In the genomic region with DNA sequence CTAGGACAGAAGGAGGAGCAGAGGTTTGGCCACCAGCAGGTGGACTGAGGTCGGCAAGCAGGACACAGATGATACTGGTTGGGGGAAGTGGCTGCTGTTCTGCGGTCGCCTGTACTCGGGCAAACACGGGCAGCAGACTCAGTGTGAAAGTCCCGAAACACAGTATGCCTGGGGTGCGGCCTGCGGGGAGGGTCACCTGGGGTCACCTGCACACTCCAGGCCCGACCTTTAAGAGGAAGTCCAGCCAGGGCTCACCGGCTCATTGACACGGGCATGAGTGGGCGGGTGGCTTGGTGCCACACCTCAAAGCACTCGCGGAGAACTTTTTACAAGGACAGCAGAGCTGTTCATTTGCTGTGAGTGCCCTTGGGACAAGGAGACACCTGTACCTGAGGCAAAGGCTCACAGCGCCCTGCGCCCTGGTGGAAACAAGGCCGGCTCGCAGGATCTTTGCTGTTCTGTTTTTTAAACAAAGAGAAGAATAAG, we compare ENCODE assay signal across 18 cellular contexts.
DNase-seq lines count a peak whose midpoint lies in the region; ATAC-seq, FAIRE-seq and TF ChIP-seq lines count a peak whose summit lies in the region.
"Had no signal": no experiment of that assay in that cellular context is flagged by ENCODE, and none has a peak within 500 bp of the region (broad histone marks: within the 10 kb centered on the region; RNA-seq: fewer than 3 reads in every experiment).

No MANE protein-coding gene starts in this region.

- WGBS in endodermal cell (ENCODE audit: insufficient coverage in 1 of 2, insufficient read length in 1 of 2), 2 experiments: 74 to 82% methylated on average over 18 of the region's 18 CpGs

- no peaks in the 10 kb centered on the region for H3K27me3 Mint-ChIP-seq in endodermal cell (ENCODE audit: insufficient read depth)
- no peaks in the 10 kb centered on the region for H3K27me3 Mint-ChIP-seq in osteocyte (ENCODE audit: unreplicated experiment)
- H3K27me3 Mint-ChIP-seq in activated T-helper 17 cell treated with anti-CD3 and anti-CD28 coated beads, Interleukin-2, amount 50 U/mL, for 72 hours: no peaks in the 10 kb centered on the region

- no peak for TF ChIP-seq EP300 in Ishikawa (IDR thresholded peaks at IDR 0.05; ENCODE audit: borderline replicate concordance)

- DNase-seq in GM12891 (ENCODE audit: insufficient read length, low spot score) (no peak), endodermal cell (peak; percentile 51), osteocyte (ENCODE audit: extremely low spot score, unreplicated experiment) (peak; percentile 78), NCI-H1105 (lab: John Stamatoyannopoulos, UW) (no peak), UCSD-AML1 (lab: John Stamatoyannopoulos, UW; ENCODE audit: unreplicated experiment) (no peak)
- DNase-seq: effector CD4-positive, alpha-beta T cell; glutamatergic neuron; mesenchymal stem cell; NCI-H1694 treated with DMSO at 0.1 percent for 48 hours; OCI-M1; T-helper 9 cell had no signal

- ATAC-seq in activated T-helper 17 cell treated with anti-CD3 and anti-CD28 coated beads, Interleukin-2, amount 50 U/mL, for 72 hours (replicated peaks): no peak
- no peak for ATAC-seq in HG02981 (IDR thresholded peaks at IDR 0.05; ENCODE audit: unreplicated experiment)
- ATAC-seq: sciatic nerve had no signal

- no peak overlapping the region for H3K27ac ChIP-seq in endodermal cell (ENCODE audit: low read depth, low read length)
- H3K27ac ChIP-seq: C4-2B had no signal

- H3K27me3 ChIP-seq in endodermal cell (ENCODE audit: control insufficient read depth, insufficient read depth, low read length, poor library complexity, severe bottlenecking): no peaks in the 10 kb centered on the region

- H3K4me3 Mint-ChIP-seq in endodermal cell (no peak overlapping the region), osteocyte (ENCODE audit: unreplicated experiment) (no peak overlapping the region)
- no peak overlapping the region for H3K4me3 Mint-ChIP-seq in activated T-helper 17 cell treated with anti-CD3 and anti-CD28 coated beads, Interleukin-2, amount 50 U/mL, for 72 hours
- H3K4me3 Mint-ChIP-seq: type B pancreatic cell had no signal

- no peaks in the 10 kb centered on the region for H3K4me1 Mint-ChIP-seq in endodermal cell
- peaks cover 25% of the 10 kb centered on the region for H3K4me1 Mint-ChIP-seq in osteocyte (ENCODE audit: unreplicated experiment)
- no peaks in the 10 kb centered on the region for H3K4me1 Mint-ChIP-seq in activated T-helper 17 cell treated with anti-CD3 and anti-CD28 coated beads, Interleukin-2, amount 50 U/mL, for 72 hours

- H3K36me3 Mint-ChIP-seq in endodermal cell (ENCODE audit: low read depth): no peaks in the 10 kb centered on the region
- H3K36me3 Mint-ChIP-seq in osteocyte (ENCODE audit: unreplicated experiment): no peaks in the 10 kb centered on the region
- peaks cover 49% of the 10 kb centered on the region for H3K36me3 Mint-ChIP-seq in activated T-helper 17 cell treated with anti-CD3 and anti-CD28 coated beads, Interleukin-2, amount 50 U/mL, for 72 hours (ENCODE audit: low read depth)
- H3K36me3 Mint-ChIP-seq: type B pancreatic cell had no signal

- no peak overlapping the region for H3K9ac ChIP-seq in endodermal cell (ENCODE audit: extremely low read depth, low read length, poor library complexity, severe bottlenecking)

- H3K4me3 ChIP-seq in endodermal cell (ENCODE audit: low read length): no peak overlapping the region

- peaks cover 2% of the 10 kb centered on the region for H3K9me3 ChIP-seq in endodermal cell (ENCODE audit: control insufficient read depth, low read length)

- H3K4me1 ChIP-seq in endodermal cell (ENCODE audit: control insufficient read depth, insufficient read depth, low read length): no peaks in the 10 kb centered on the region

- TF ChIP-seq CTCF in endodermal cell (conservative IDR thresholded peaks at IDR 0.05) (no peak), osteocyte (IDR thresholded peaks at IDR 0.05) (no peak)

- FAIRE-seq in GM12891 (lab: Jason Lieb, UNC): no peak
- FAIRE-seq: astrocyte had no signal

- TF ChIP-seq RAD21 in Ishikawa (IDR thresholded peaks at IDR 0.05; ENCODE audit: low read depth): no peak

- H3K9me3 Mint-ChIP-seq in endodermal cell (no peaks in the 10 kb centered on the region), osteocyte (ENCODE audit: unreplicated experiment) (no peaks in the 10 kb centered on the region)
- peaks cover 4% of the 10 kb centered on the region for H3K9me3 Mint-ChIP-seq in activated T-helper 17 cell treated with anti-CD3 and anti-CD28 coated beads, Interleukin-2, amount 50 U/mL, for 72 hours

- H3K36me3 ChIP-seq in endodermal cell (ENCODE audit: control insufficient read depth, insufficient read depth, low read length): no peaks in the 10 kb centered on the region

- no peak for TF ChIP-seq POLR2A in GM12891 (IDR thresholded peaks at IDR 0.05; ENCODE audit: low read depth, low read length)

- H3K27ac Mint-ChIP-seq in endodermal cell (no peak overlapping the region), osteocyte (ENCODE audit: unreplicated experiment) (no peak overlapping the region)
- no peak overlapping the region for H3K27ac Mint-ChIP-seq in activated T-helper 17 cell treated with anti-CD3 and anti-CD28 coated beads, Interleukin-2, amount 50 U/mL, for 72 hours
- H3K27ac Mint-ChIP-seq: type B pancreatic cell had no signal

TF ChIP-seq in GM12891, 5 proteins besides CTCF, POLR2A, EP300 and RAD21:
- no peak for TF ChIP-seq POLR2AphosphoS5 (IDR thresholded peaks at IDR 0.05; ENCODE audit: low read depth, low read length)
- peak; percentile 37; the same call in 1 of the 2 replicates for TF ChIP-seq SPI1 (IDR thresholded peaks at IDR 0.05; ENCODE audit: low read depth, low read length)
- no peak for TF ChIP-seq PAX5 (IDR thresholded peaks at IDR 0.05; ENCODE audit: insufficient read depth, low read length, severe bottlenecking)
- TF ChIP-seq POU2F2 (IDR thresholded peaks at IDR 0.05; ENCODE audit: low read depth, low read length): no peak
- no peak for TF ChIP-seq TAF1 (IDR thresholded peaks at IDR 0.05; ENCODE audit: low read depth, low read length)

TF ChIP-seq in Ishikawa, 13 proteins besides CTCF, POLR2A, EP300 and RAD21:
- TF ChIP-seq TAF1 (IDR thresholded peaks at IDR 0.05; ENCODE audit: low read depth) (no peak), EGR1 (IDR thresholded peaks at IDR 0.05) (peak; percentile 89), CEBPB (IDR thresholded peaks at IDR 0.05) (no peak), TEAD4 (IDR thresholded peaks at IDR 0.05) (no peak), CREB1 (IDR thresholded peaks at IDR 0.05; ENCODE audit: low read depth) (no peak)
- TF ChIP-seq, protein P1, sequence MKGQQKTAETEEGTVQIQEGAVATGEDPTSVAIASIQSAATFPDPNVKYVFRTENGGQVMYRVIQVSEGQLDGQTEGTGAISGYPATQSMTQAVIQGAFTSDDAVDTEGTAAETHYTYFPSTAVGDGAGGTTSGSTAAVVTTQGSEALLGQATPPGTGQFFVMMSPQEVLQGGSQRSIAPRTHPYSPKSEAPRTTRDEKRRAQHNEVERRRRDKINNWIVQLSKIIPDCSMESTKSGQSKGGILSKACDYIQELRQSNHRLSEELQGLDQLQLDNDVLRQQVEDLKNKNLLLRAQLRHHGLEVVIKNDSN (IDR thresholded peaks at IDR 0.05): no peak
- TF ChIP-seq, protein P2, sequence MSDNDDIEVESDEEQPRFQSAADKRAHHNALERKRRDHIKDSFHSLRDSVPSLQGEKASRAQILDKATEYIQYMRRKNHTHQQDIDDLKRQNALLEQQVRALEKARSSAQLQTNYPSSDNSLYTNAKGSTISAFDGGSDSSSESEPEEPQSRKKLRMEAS (IDR thresholded peaks at IDR 0.05): no peak

Comparison
In these comparisons a context has a peak if more than half of its experiments do, and no peak if none do; other contexts are left out.
1. DNase-seq: peak in endodermal cell (single experiment) and osteocyte (single experiment); none in GM12891 (single experiment), NCI-H1105 (single experiment) and UCSD-AML1 (single experiment).